In the genomic region with DNA sequence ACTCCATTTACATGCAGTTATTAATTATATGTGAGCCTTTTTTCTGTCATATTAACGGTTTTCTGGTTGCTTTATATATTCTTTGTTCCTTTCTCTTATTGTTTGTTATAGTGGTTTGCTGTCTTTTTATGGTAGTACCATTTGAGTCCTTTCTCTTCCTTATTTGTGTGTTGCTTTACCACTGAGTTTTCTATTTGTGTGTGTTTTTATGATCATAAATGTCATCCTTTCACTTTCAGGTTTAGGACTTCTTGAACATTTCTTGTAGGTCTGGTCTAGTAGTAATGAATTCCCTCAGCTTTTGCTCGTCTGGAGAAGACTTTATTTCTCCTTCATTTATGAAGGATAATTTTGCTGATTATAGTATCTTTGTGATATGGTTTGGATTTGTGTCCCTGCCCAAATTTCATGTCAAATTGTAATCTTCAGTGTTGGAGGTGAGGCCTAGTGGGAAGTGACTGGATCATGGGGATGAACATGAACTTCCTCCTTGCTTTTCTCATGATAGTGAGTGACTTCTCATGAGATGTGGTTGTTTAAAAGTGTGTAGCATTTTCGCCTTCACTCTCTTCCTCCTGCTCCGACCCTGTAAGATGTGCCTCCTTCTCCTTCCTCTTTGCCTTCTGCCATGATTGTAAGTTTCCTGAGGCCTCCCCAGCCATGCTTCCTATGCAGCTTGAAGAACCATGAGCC, we compare ENCODE assay signal across 9 cellular contexts.
A peak's percentile ranks its signal among the peaks of the same experiment; 100 is the strongest.
DNase-seq lines count a peak whose midpoint lies in the region; ATAC-seq and TF ChIP-seq lines count a peak whose summit lies in the region.
"Had no signal": no experiment of that assay in that cellular context is flagged by ENCODE, and none has a peak within 500 bp of the region (broad histone marks: within the 10 kb centered on the region; RNA-seq: fewer than 3 reads in every experiment).

No MANE protein-coding gene starts in this region.

- H3K4me3 Mint-ChIP-seq in activated naive CD8-positive, alpha-beta T cell treated with anti-CD3 and anti-CD28 coated beads, Interleukin-2, amount 50 U/mL, for 24 hours, result no peak overlapping the region

- peak overlapping the region; percentile 1 for H3K27ac Mint-ChIP-seq in activated naive CD8-positive, alpha-beta T cell treated with anti-CD3 and anti-CD28 coated beads, Interleukin-2, amount 50 U/mL, for 24 hours

- no peak for TF ChIP-seq CTCF in GM20000 (IDR thresholded peaks at IDR 0.05; ENCODE audit: extremely low read depth, missing control alignments)

- H3K27me3 Mint-ChIP-seq in activated naive CD8-positive, alpha-beta T cell treated with anti-CD3 and anti-CD28 coated beads, Interleukin-2, amount 50 U/mL, for 24 hours, result no peaks in the 10 kb centered on the region

- peaks cover 43% of the 10 kb centered on the region for H3K4me1 Mint-ChIP-seq in activated naive CD8-positive, alpha-beta T cell treated with anti-CD3 and anti-CD28 coated beads, Interleukin-2, amount 50 U/mL, for 24 hours

- peak; percentile 7 for DNase-seq in GM20000 (ENCODE audit: low spot score)
- DNase-seq in activated naive CD8-positive, alpha-beta T cell treated with anti-CD3 and anti-CD28 coated beads, Interleukin-2, amount 50 U/mL, for 24 hours, result no peak
- no peak for DNase-seq in SW480 (ENCODE audit: low spot score)
- DNase-seq in GM19238 (ENCODE audit: insufficient read length, low spot score), result no peak
- no peak for DNase-seq in effector CD4-positive, alpha-beta T cell
- no peak for DNase-seq in RPMI8226
- DNase-seq: lower lobe of right lung had no signal

- H3K9me3 Mint-ChIP-seq in activated naive CD8-positive, alpha-beta T cell treated with anti-CD3 and anti-CD28 coated beads, Interleukin-2, amount 50 U/mL, for 24 hours, result peaks cover 22% of the 10 kb centered on the region

- ATAC-seq in GM18517 (IDR thresholded peaks at IDR 0.05; ENCODE audit: unreplicated experiment) (peak; percentile 81), HG03066 (IDR thresholded peaks at IDR 0.05; ENCODE audit: low read depth, unreplicated experiment) (peak; percentile 80)
- no peak for ATAC-seq in activated naive CD8-positive, alpha-beta T cell treated with anti-CD3 and anti-CD28 coated beads, Interleukin-2, amount 50 U/mL, for 24 hours
- ATAC-seq: lower lobe of right lung had no signal

- peaks cover 76% of the 10 kb centered on the region for H3K36me3 Mint-ChIP-seq in activated naive CD8-positive, alpha-beta T cell treated with anti-CD3 and anti-CD28 coated beads, Interleukin-2, amount 50 U/mL, for 24 hours (ENCODE audit: low read depth)
